3 cellular contexts compared by ENCODE assay signal in the genomic region with DNA sequence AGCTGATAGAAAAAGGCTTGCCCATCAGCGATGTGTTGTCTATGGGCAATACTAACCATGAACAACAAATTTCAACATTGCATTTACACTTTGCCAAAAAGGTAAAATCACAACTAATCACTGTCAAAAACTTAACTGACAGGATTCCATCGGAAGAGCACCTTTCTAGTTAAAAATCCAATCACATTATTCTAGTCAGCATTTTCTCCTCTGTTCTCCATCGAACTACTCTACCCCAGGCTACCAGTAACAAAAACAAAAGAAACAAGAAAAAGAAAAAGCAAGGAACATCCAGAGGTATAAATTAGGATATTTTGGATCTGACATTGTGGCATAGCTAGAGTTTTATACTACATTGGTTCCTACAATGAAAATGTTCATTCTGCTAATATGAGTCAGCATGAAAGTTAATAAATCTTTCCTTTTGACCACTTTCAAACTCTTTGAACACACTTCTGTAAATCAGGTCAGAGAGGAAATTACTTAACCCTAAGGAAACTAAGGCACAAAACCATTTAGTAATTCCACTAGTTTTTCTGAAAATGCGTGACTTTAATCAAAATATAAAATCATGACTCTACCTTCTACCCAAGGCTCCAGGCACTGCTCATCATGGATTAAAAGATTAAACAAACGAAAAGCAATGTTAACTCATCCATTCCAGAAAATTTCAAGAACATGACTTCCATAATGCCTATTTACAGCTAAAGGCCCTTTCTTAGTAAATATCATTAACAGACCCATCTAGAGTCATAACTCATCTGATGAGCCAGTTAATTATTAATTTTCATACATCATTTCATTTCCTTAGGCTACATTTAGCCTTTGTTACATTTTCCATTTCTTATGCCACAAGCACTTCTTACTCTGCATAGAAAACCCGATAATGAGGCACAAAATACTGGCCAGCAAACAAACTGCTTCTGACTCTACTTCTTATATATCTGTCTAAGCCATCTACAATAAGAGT.
TF ChIP-seq lines count a peak whose summit lies in the region.

No MANE protein-coding gene starts in this region.

TF ChIP-seq in SK-N-SH, 30 proteins besides CTCF, POLR2A, EP300 and RAD21:
- no peak for TF ChIP-seq TAF1 (IDR thresholded peaks at IDR 0.05; ENCODE audit: borderline replicate concordance, low read depth, low read length)
- TF ChIP-seq, protein P1, sequence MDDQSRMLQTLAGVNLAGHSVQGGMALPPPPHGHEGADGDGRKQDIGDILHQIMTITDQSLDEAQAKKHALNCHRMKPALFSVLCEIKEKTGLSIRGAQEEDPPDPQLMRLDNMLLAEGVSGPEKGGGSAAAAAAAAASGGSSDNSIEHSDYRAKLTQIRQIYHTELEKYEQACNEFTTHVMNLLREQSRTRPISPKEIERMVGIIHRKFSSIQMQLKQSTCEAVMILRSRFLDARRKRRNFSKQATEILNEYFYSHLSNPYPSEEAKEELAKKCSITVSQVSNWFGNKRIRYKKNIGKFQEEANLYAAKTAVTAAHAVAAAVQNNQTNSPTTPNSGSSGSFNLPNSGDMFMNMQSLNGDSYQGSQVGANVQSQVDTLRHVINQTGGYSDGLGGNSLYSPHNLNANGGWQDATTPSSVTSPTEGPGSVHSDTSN (IDR thresholded peaks at IDR 0.05): peak; percentile 61; the same call in 1 of the 2 replicates
- no peak for TF ChIP-seq NFIC (IDR thresholded peaks at IDR 0.05; ENCODE audit: borderline replicate concordance)
- TF ChIP-seq JUND (IDR thresholded peaks at IDR 0.05): peak; percentile 34

TF ChIP-seq in SK-N-SH treated with all-trans-retinoic acid at 6 μM for 48 hours, 23 proteins besides CTCF, POLR2A, EP300 and RAD21 (continued from another document):
- TF ChIP-seq TOX (CRISPR knock-in tag; IDR thresholded peaks at IDR 0.05; ENCODE audit: borderline replicate concordance): no peak
- TF ChIP-seq ZC3H10 (CRISPR knock-in tag; IDR thresholded peaks at IDR 0.05): no peak
- no peak for TF ChIP-seq OSR1 (CRISPR knock-in tag; IDR thresholded peaks at IDR 0.05)
- TF ChIP-seq GLIS3 (CRISPR knock-in tag; IDR thresholded peaks at IDR 0.05): no peak
- TF ChIP-seq, protein P2, sequence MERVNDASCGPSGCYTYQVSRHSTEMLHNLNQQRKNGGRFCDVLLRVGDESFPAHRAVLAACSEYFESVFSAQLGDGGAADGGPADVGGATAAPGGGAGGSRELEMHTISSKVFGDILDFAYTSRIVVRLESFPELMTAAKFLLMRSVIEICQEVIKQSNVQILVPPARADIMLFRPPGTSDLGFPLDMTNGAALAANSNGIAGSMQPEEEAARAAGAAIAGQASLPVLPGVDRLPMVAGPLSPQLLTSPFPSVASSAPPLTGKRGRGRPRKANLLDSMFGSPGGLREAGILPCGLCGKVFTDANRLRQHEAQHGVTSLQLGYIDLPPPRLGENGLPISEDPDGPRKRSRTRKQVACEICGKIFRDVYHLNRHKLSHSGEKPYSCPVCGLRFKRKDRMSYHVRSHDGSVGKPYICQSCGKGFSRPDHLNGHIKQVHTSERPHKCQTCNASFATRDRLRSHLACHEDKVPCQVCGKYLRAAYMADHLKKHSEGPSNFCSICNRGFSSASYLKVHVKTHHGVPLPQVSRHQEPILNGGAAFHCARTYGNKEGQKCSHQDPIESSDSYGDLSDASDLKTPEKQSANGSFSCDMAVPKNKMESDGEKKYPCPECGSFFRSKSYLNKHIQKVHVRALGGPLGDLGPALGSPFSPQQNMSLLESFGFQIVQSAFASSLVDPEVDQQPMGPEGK (CRISPR knock-in tag; IDR thresholded peaks at IDR 0.05; ENCODE audit: borderline replicate concordance): no peak
- TF ChIP-seq TCF4 (CRISPR knock-in tag; IDR thresholded peaks at IDR 0.05; ENCODE audit: borderline replicate concordance): no peak
- TF ChIP-seq CREB5 (CRISPR knock-in tag; IDR thresholded peaks at IDR 0.05; ENCODE audit: low read depth): no peak
- TF ChIP-seq ESRRG (CRISPR knock-in tag; IDR thresholded peaks at IDR 0.05): no peak
- TF ChIP-seq BACH2 (CRISPR knock-in tag; IDR thresholded peaks at IDR 0.05; ENCODE audit: borderline replicate concordance): no peak
- TF ChIP-seq SNAI2 (CRISPR knock-in tag; IDR thresholded peaks at IDR 0.05): no peak
- no peak for TF ChIP-seq PPARA (CRISPR knock-in tag; IDR thresholded peaks at IDR 0.05; ENCODE audit: borderline replicate concordance)
- TF ChIP-seq ARNTL (CRISPR knock-in tag; IDR thresholded peaks at IDR 0.05; ENCODE audit: borderline replicate concordance, low read depth): no peak
- TF ChIP-seq, protein P3, sequence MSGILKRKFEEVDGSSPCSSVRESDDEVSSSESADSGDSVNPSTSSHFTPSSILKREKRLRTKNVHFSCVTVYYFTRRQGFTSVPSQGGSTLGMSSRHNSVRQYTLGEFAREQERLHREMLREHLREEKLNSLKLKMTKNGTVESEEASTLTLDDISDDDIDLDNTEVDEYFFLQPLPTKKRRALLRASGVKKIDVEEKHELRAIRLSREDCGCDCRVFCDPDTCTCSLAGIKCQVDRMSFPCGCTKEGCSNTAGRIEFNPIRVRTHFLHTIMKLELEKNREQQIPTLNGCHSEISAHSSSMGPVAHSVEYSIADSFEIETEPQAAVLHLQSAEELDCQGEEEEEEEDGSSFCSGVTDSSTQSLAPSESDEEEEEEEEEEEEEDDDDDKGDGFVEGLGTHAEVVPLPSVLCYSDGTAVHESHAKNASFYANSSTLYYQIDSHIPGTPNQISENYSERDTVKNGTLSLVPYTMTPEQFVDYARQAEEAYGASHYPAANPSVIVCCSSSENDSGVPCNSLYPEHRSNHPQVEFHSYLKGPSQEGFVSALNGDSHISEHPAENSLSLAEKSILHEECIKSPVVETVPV (CRISPR knock-in tag; IDR thresholded peaks at IDR 0.05): no peak
- TF ChIP-seq ZNF8 (CRISPR knock-in tag; IDR thresholded peaks at IDR 0.05): no peak
- TF ChIP-seq CSDC2 (CRISPR knock-in tag; IDR thresholded peaks at IDR 0.05): no peak

TF ChIP-seq in endothelial cell of umbilical vein, 7 proteins besides CTCF, POLR2A, EP300 and RAD21:
- TF ChIP-seq EZH2 (IDR thresholded peaks at IDR 0.05; ENCODE audit: borderline replicate concordance, low read depth, low read length, severe bottlenecking) (no peak), MYC (IDR thresholded peaks at IDR 0.05; ENCODE audit: low read depth, low read length) (no peak), FOS (IDR thresholded peaks at IDR 0.05; ENCODE audit: borderline replicate concordance, insufficient read depth, low read length) (peak; percentile 25), GATA2 (IDR thresholded peaks at IDR 0.05; ENCODE audit: insufficient read depth, insufficient read length, low read depth, low read length) (no peak)
